Comparison of ENCODE assay signal across 9 cellular contexts in the genomic region with DNA sequence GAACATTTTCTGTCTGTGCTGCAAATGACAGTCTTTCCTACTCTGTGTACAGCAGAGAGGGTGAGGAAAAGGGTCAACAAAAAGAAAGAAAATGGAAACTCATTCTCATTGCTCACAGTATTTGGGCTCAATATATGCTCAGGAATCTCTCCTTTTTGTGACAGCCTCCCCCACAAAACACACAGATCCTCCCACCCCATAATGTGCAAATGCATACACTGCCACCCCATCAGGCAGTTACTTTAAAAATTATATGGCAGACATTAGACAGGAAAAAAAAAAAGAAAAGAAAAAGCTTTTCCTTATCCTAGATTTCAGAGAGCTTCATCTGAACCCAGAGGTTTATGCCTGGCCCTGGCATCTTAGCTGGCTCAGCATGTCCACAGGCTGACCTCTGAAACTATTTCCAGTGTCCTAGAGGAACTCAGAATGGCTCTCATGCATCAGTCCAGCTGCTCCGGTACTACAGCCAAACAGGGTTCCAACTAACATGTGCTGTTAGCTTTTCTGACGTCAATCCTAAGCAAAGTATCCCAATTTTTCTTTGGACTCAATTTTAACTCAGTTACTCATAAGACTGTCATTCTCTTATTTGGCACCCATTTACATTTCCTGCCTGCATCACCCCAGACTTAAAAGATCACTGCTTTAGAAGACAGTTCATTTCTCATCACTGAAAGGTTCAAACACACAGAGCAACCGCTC.
DNase-seq lines count a peak whose midpoint lies in the region; ATAC-seq and TF ChIP-seq lines count a peak whose summit lies in the region.
"Had no signal": no experiment of that assay in that cellular context is flagged by ENCODE, and none has a peak within 500 bp of the region (broad histone marks: within the 10 kb centered on the region; RNA-seq: fewer than 3 reads in every experiment).

No MANE protein-coding gene starts in this region.

- no peak overlapping the region for H3K27ac Mint-ChIP-seq in natural killer cell treated with Interleukin-12 subunit alpha and Interleukin-12 subunit beta and Interleukin-15 and Interleukin-18, amount 100 ng/mL, for 72 hours

- DNase-seq in AG09309 (ENCODE audit: low read depth), result peak; percentile 97
- peak; percentile 63 for DNase-seq in RKO (ENCODE audit: low spot score)
- DNase-seq in epithelial cell of prostate (ENCODE audit: low read depth, low spot score), result no peak
- no peak for DNase-seq in natural killer cell treated with Interleukin-12 subunit alpha and Interleukin-12 subunit beta and Interleukin-15 and Interleukin-18, amount 100 ng/mL, for 72 hours (ENCODE audit: low spot score)
- DNase-seq in SW480 (ENCODE audit: low spot score), result no peak
- DNase-seq in NK-92 treated with Interleukin-12 subunit alpha and Interleukin-12 subunit beta, amount 100 ng/mL, for 24 hours (lab: John Stamatoyannopoulos, UW), result no peak
- no peak for DNase-seq in activated effector memory CD4-positive, alpha-beta T cell treated with anti-CD3 and anti-CD28 coated beads, Interleukin-2, amount 50 U/mL, for 16 hours

- no peak for ATAC-seq in natural killer cell treated with Interleukin-12 subunit alpha and Interleukin-12 subunit beta and Interleukin-15 and Interleukin-18, amount 100 ng/mL, for 72 hours
- no peak for ATAC-seq in GM18909 (IDR thresholded peaks at IDR 0.05; ENCODE audit: poor library complexity, unreplicated experiment)
- ATAC-seq: K562 had no signal

- peak overlapping the region; percentile 76 for H3K27ac ChIP-seq in epithelial cell of prostate

- TF ChIP-seq CTCF in AG09309 (IDR thresholded peaks at IDR 0.05; ENCODE audit: control insufficient read depth, insufficient read depth, low read depth, low read length, missing control alignments), result no peak

- H3K36me3 Mint-ChIP-seq in natural killer cell treated with Interleukin-12 subunit alpha and Interleukin-12 subunit beta and Interleukin-15 and Interleukin-18, amount 100 ng/mL, for 72 hours, result peaks cover 4% of the 10 kb centered on the region

- H3K4me3 ChIP-seq in AG09309 (ENCODE audit: control insufficient read depth, low read depth, low read length), result no peak overlapping the region
- H3K4me3 ChIP-seq: K562 had no signal

- H3K4me3 Mint-ChIP-seq in natural killer cell treated with Interleukin-12 subunit alpha and Interleukin-12 subunit beta and Interleukin-15 and Interleukin-18, amount 100 ng/mL, for 72 hours, result peak overlapping the region; percentile 84

- H3K27me3 Mint-ChIP-seq in natural killer cell treated with Interleukin-12 subunit alpha and Interleukin-12 subunit beta and Interleukin-15 and Interleukin-18, amount 100 ng/mL, for 72 hours, result no peaks in the 10 kb centered on the region

- peaks cover 71 to 72% of the 10 kb centered on the region in 2 donors for H3K4me1 Mint-ChIP-seq in natural killer cell treated with Interleukin-12 subunit alpha and Interleukin-12 subunit beta and Interleukin-15 and Interleukin-18, amount 100 ng/mL, for 72 hours (ENCODE audit: low read depth in 2 of 2)

- H3K9me3 Mint-ChIP-seq in natural killer cell treated with Interleukin-12 subunit alpha and Interleukin-12 subunit beta and Interleukin-15 and Interleukin-18, amount 100 ng/mL, for 72 hours, result peaks cover 3% of the 10 kb centered on the region

Comparison
In these comparisons a context has a peak if more than half of its experiments do, and no peak if none do; other contexts are left out.
1. DNase-seq: peak in AG09309 (single experiment) and RKO (single experiment); none in epithelial cell of prostate (single experiment), natural killer cell treated with Interleukin-12 subunit alpha and Interleukin-12 subunit beta and Interleukin-15 and Interleukin-18, amount 100 ng/mL, for 72 hours (single experiment), SW480 (single experiment), NK-92 treated with Interleukin-12 subunit alpha and Interleukin-12 subunit beta, amount 100 ng/mL, for 24 hours (single experiment) and activated effector memory CD4-positive, alpha-beta T cell treated with anti-CD3 and anti-CD28 coated beads, Interleukin-2, amount 50 U/mL, for 16 hours (single experiment).